Comparison of ENCODE assay signal across 1 cellular context in the genomic region with DNA sequence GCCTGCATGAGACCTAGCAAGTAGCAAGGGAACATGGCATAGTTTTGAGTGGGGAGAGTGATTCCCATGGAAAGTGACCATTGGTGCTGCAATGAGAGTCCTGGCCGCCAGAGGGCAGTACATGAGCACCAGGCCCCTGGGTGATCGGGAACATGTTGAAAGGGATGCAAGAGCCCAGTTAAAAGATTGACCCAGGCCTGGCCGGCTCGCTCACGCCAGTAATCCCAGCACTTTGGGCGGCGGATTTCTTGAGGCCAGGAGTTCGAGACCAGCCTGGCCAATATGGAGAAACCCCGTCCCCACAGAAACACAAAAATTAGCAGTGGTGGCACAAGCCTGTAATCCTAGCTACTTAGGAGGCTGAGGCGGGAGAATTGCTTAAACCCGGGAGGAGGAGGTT.
TF ChIP-seq lines count a peak whose summit lies in the region.

No MANE protein-coding gene starts in this region.

TF ChIP-seq in HepG2, 621 proteins besides CTCF, POLR2A, EP300 and RAD21 (continued from another document):
- TF ChIP-seq, protein P1, sequence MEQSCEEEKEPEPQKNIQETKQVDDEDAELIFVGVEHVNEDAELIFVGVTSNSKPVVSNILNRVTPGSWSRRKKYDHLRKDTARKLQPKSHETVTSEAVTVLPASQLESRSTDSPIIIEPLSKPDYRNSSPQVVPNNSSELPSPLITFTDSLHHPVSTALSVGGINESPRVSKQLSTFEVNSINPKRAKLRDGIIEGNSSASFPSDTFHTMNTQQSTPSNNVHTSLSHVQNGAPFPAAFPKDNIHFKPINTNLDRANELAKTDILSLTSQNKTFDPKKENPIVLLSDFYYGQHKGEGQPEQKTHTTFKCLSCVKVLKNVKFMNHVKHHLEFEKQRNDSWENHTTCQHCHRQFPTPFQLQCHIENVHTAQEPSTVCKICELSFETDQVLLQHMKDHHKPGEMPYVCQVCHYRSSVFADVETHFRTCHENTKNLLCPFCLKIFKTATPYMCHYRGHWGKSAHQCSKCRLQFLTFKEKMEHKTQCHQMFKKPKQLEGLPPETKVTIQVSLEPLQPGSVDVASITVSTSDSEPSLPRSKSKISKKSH (CRISPR knock-in tag; IDR thresholded peaks at IDR 0.05; ENCODE audit: borderline replicate concordance), result 0 out of 2 replicates have a peak, but pooled peaks have one; percentile 58
- TF ChIP-seq, protein P2, sequence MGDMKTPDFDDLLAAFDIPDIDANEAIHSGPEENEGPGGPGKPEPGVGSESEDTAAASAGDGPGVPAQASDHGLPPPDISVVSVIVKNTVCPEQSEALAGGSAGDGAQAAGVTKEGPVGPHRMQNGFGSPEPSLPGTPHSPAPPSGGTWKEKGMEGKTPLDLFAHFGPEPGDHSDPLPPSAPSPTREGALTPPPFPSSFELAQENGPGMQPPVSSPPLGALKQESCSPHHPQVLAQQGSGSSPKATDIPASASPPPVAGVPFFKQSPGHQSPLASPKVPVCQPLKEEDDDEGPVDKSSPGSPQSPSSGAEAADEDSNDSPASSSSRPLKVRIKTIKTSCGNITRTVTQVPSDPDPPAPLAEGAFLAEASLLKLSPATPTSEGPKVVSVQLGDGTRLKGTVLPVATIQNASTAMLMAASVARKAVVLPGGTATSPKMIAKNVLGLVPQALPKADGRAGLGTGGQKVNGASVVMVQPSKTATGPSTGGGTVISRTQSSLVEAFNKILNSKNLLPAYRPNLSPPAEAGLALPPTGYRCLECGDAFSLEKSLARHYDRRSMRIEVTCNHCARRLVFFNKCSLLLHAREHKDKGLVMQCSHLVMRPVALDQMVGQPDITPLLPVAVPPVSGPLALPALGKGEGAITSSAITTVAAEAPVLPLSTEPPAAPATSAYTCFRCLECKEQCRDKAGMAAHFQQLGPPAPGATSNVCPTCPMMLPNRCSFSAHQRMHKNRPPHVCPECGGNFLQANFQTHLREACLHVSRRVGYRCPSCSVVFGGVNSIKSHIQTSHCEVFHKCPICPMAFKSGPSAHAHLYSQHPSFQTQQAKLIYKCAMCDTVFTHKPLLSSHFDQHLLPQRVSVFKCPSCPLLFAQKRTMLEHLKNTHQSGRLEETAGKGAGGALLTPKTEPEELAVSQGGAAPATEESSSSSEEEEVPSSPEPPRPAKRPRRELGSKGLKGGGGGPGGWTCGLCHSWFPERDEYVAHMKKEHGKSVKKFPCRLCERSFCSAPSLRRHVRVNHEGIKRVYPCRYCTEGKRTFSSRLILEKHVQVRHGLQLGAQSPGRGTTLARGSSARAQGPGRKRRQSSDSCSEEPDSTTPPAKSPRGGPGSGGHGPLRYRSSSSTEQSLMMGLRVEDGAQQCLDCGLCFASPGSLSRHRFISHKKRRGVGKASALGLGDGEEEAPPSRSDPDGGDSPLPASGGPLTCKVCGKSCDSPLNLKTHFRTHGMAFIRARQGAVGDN (CRISPR knock-in tag; IDR thresholded peaks at IDR 0.05), result peak; percentile 27; the same call in 1 of the 2 replicates
- TF ChIP-seq ELF3 (CRISPR knock-in tag; IDR thresholded peaks at IDR 0.05), result 0 out of 2 replicates have a peak, but pooled peaks have one; percentile 21
- 0 out of 2 replicates have a peak, but pooled peaks have one; percentile 60 for TF ChIP-seq ZNF331 (CRISPR knock-in tag; IDR thresholded peaks at IDR 0.05)
- no peak for TF ChIP-seq ZNF317 (CRISPR knock-in tag; IDR thresholded peaks at IDR 0.05)
- 0 out of 2 replicates have a peak, but pooled peaks have one; percentile 15 for TF ChIP-seq MIXL1 (CRISPR knock-in tag; IDR thresholded peaks at IDR 0.05)
- no peak for TF ChIP-seq ZNF44 (CRISPR knock-in tag; IDR thresholded peaks at IDR 0.05)
- no peak for TF ChIP-seq ZNF468 (CRISPR knock-in tag; IDR thresholded peaks at IDR 0.05)
- TF ChIP-seq ZFP36 (IDR thresholded peaks at IDR 0.05; ENCODE audit: borderline replicate concordance, low read depth, low read length, partially characterized antibody), result peak; percentile 37
- peak; percentile 17; the same call in 1 of the 2 replicates for TF ChIP-seq ZSCAN9 (CRISPR knock-in tag; IDR thresholded peaks at IDR 0.05; ENCODE audit: borderline replicate concordance)
- peak; percentile 45; the same call in 1 of the 2 replicates for TF ChIP-seq ZNF644 (CRISPR knock-in tag; IDR thresholded peaks at IDR 0.05; ENCODE audit: low read depth)
- peak; percentile 45 for TF ChIP-seq TEAD3 (CRISPR knock-in tag; optimal IDR thresholded peaks at IDR 0.05; ENCODE audit: borderline replicate concordance)
- no peak for TF ChIP-seq ZBTB7B (CRISPR knock-in tag; IDR thresholded peaks at IDR 0.05)
- 0 out of 2 replicates have a peak, but pooled peaks have one; percentile 26 for TF ChIP-seq CEBPB (IDR thresholded peaks at IDR 0.05; ENCODE audit: borderline replicate concordance, low read depth, low read length)
- TF ChIP-seq IRF2 (CRISPR knock-in tag; IDR thresholded peaks at IDR 0.05), result peak; percentile 34; the same call in 1 of the 2 replicates
- TF ChIP-seq ZNF547 (CRISPR knock-in tag; IDR thresholded peaks at IDR 0.05), result peak; percentile 35; the same call in 1 of the 2 replicates
- TF ChIP-seq ZFX (CRISPR knock-in tag; IDR thresholded peaks at IDR 0.05; ENCODE audit: low read depth), result peak; percentile 45
- TF ChIP-seq, protein P3, sequence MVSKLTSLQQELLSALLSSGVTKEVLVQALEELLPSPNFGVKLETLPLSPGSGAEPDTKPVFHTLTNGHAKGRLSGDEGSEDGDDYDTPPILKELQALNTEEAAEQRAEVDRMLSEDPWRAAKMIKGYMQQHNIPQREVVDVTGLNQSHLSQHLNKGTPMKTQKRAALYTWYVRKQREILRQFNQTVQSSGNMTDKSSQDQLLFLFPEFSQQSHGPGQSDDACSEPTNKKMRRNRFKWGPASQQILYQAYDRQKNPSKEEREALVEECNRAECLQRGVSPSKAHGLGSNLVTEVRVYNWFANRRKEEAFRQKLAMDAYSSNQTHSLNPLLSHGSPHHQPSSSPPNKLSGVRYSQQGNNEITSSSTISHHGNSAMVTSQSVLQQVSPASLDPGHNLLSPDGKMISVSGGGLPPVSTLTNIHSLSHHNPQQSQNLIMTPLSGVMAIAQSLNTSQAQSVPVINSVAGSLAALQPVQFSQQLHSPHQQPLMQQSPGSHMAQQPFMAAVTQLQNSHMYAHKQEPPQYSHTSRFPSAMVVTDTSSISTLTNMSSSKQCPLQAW (CRISPR knock-in tag; IDR thresholded peaks at IDR 0.05), result peak; percentile 54; the same call in 1 of the 2 replicates
- TF ChIP-seq SALL1 (CRISPR knock-in tag; IDR thresholded peaks at IDR 0.05), result peak; percentile 53; the same call in 1 of the 2 replicates
- TF ChIP-seq ZNF343 (CRISPR knock-in tag; IDR thresholded peaks at IDR 0.05), result 0 out of 2 replicates have a peak, but pooled peaks have one; percentile 31
- TF ChIP-seq BHLHE40 (IDR thresholded peaks at IDR 0.05; ENCODE audit: low read length), result peak; percentile 24; the same call in 1 of the 2 replicates
- TF ChIP-seq SMC3 (IDR thresholded peaks at IDR 0.05; ENCODE audit: low read length), result peak; percentile 93
- TF ChIP-seq RNF2 (conservative IDR thresholded peaks at IDR 0.05; ENCODE audit: low read depth), result 0 out of 2 replicates have a peak, but pooled peaks have one; percentile 37
- TF ChIP-seq ZNF501 (CRISPR knock-in tag; IDR thresholded peaks at IDR 0.05), result peak; percentile 46; the same call in 1 of the 2 replicates
